ENCODE assay signal across 30 cellular contexts in the genomic region with DNA sequence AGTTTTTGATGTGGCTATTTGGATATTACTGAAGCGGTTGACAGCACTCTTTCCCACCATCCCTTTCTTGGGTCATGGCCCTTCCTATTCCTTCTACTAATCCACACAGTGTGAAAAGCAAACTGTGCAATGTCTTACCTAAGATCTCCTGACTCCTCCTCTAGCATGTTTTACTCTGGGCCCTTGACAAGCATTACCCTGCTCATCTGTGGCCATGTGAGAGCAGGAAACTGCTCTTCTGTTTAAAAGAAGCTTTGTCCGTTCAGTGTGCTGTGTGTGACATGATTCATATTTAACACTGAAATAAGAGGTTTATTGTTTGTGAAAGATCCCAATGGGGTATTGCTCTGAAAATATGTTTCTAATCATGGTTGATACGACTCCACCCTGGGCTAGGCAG.
"Had no signal": no experiment of that assay in that cellular context is flagged by ENCODE, and none has a peak within 500 bp of the region (broad histone marks: within the 10 kb centered on the region; RNA-seq: fewer than 3 reads in every experiment).

No MANE protein-coding gene starts in this region.

- H3K27me3 ChIP-seq: MG63 had no signal

- H3K27ac ChIP-seq: KMS-11 had no signal

- H3K9me3 ChIP-seq: MG63 had no signal

- H3K36me3 ChIP-seq: MG63 had no signal

- H3K4me3 ChIP-seq: MG63 had no signal

- H3K4me2 ChIP-seq: KMS-11 had no signal

- DNase-seq: Karpas-422, Kasumi-1, KG1, MG63, MM.1S, NCI-H1048, NCI-H1092, NCI-H1092 treated with DMSO at 0.1 percent for 48 hours, NCI-H1417, NCI-H1417 treated with DMSO at 0.1 percent for 48 hours, NCI-H1436, NCI-H1436 treated with DMSO at 0.1 percent for 48 hours, NCI-H146, NCI-H1694, NCI-H1694 treated with DMSO at 0.1 percent for 48 hours, NCI-H187, NCI-H187 treated with DMSO at 0.1 percent for 48 hours, NCI-H1930, NCI-H2029 treated with DMSO at 0.1 percent for 48 hours, NCI-H2081 treated with DMSO at 0.1 percent for 48 hours, NCI-H2107, NCI-H2171, NCI-H2171 treated with DMSO at 0.1 percent for 48 hours, NCI-H2227 treated with DMSO at 0.1 percent for 48 hours, NCI-H226, NCI-H345, NCI-H446, NCI-H446 treated with DMSO at 0.1 percent for 48 hours, NCI-H510A had no signal

- H3K9ac ChIP-seq: KMS-11 had no signal
